Comparison of ENCODE assay signal across 8 cellular contexts in the genomic region with DNA sequence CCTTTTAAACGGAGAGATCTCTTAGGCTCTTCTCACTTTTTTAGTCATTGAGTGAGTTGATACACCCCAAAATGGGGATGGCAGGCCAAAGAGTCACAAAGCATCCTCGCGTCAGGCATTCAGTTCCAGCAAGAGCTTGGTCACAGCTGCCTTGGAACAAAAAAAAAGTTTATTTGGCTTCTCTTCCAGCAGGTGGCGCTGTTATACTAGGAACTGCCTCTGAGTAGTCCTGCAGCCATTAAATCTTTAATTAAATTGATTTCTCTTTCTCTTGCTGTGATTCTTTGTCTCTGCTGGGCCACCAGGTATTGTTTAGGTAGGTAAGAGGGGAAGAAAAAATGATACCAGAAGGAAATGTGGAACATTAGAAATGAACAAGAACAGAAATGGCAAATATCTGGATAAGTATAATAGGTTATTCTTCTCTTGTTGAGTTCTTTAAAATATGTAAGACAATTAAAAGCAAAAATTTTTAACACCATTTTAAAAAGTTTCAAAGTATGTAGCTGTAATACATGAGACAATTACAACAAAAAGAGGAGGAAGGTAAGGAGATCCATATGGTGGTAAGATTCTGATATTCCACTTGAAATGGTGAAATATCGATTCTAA.
A peak's percentile ranks its signal among the peaks of the same experiment; 100 is the strongest.
DNase-seq lines count a peak whose midpoint lies in the region; ATAC-seq and TF ChIP-seq lines count a peak whose summit lies in the region.

No MANE protein-coding gene starts in this region.

- WGBS in right lobe of liver (ENCODE audit: insufficient coverage, low coverage, low lambda C conversion rate, missing lambda C conversion rate): 19% methylated on average over 5 of the region's 5 CpGs

- no peaks in the 10 kb centered on the region; the same call in 1 of the 2 replicates for H3K27me3 Mint-ChIP-seq in WTC11 (ENCODE audit: low read depth)

- peaks cover 50% of the 10 kb centered on the region for H3K9me3 Mint-ChIP-seq in WTC11

- H3K4me3 Mint-ChIP-seq in WTC11: no peak overlapping the region

- H3K36me3 Mint-ChIP-seq in WTC11: peaks cover 47% of the 10 kb centered on the region

- H3K27ac Mint-ChIP-seq in WTC11: no peak overlapping the region

- intact Hi-C loops in right lobe of liver (cut with DNase I): loop anchor here in 1 of 2 donors (5.0 kb wide), 1 partner anchor 191 kb away; no protein-coding TSS in a partner anchor

- ATAC-seq in HG02884 (IDR thresholded peaks at IDR 0.05; ENCODE audit: unreplicated experiment) (peak; percentile 65), WTC11 (peak; percentile 85), right lobe of liver (peak; percentile 72 to 85 (median 80)), HG02759 (IDR thresholded peaks at IDR 0.05; ENCODE audit: unreplicated experiment) (no peak)

- peaks cover 26% of the 10 kb centered on the region for H3K4me1 Mint-ChIP-seq in WTC11

- POLR2A ChIA-PET in WTC11 (lab: Charles Lee): interaction anchor here (1.0 to 1.2 kb wide), 2 partner anchors 194 to 216 kb away, joined by 3 read pairs; partner anchors contain the start of gene RMP24

- DNase-seq in GDM1 (lab: John Stamatoyannopoulos, UW) (peak; percentile 27), NCI-H2196 (lab: John Stamatoyannopoulos, UW; ENCODE audit: unreplicated experiment) (peak; percentile 30), WTC11 (ENCODE audit: low spot score) (peak; percentile 63), coronary artery (ENCODE audit: low spot score) (no peak), right lobe of liver (peak in 1 of 3 donors; percentile 57)
- DNase-seq in stimulated activated CD8-positive, alpha-beta memory T cell treated with anti-CD3 and anti-CD28 coated beads, Interleukin-15, amount 100 ng/mL, for 1 hour (ENCODE audit: low read depth): peak; percentile 23

- no peak overlapping the region for H3K4me3 ChIP-seq in coronary artery
- H3K4me3 ChIP-seq in right lobe of liver: no peak overlapping the region

- CTCF ChIA-PET in WTC11 (lab: Charles Lee): interaction anchor here (0.6 to 2.8 kb wide), 38 partner anchors 11 to 373 kb away, joined by 3 to 28 read pairs (median 4); partner anchors contain the start of genes ELP2, RMP24 and SLC39A6

- no peaks in the 10 kb centered on the region for H3K27me3 ChIP-seq in right lobe of liver

- H3K36me3 ChIP-seq in right lobe of liver: no peaks in the 10 kb centered on the region

- TF ChIP-seq CTCF in WTC11 (IDR thresholded peaks at IDR 0.05): peak; percentile 76; the same call in 1 of the 2 replicates
- peak; percentile 84 for TF ChIP-seq CTCF in coronary artery (IDR thresholded peaks at IDR 0.05)
- TF ChIP-seq CTCF in right lobe of liver (IDR thresholded peaks at IDR 0.05): peak; percentile 72 to 92 (median 78)

- no peak for TF ChIP-seq POLR2A in right lobe of liver (IDR thresholded peaks at IDR 0.05)

- no peak overlapping the region for H3K27ac ChIP-seq in coronary artery
- no peak overlapping the region for H3K27ac ChIP-seq in right lobe of liver

- H3K4me1 ChIP-seq in right lobe of liver: no peaks in the 10 kb centered on the region

- H3K9me3 ChIP-seq in right lobe of liver: no peaks in the 10 kb centered on the region

TF ChIP-seq in WTC11, 78 proteins besides CTCF, POLR2A, EP300 and RAD21:
- TF ChIP-seq IRF2 (CRISPR knock-in tag; IDR thresholded peaks at IDR 0.05; ENCODE audit: borderline replicate concordance, low read depth) (no peak), ETV6 (CRISPR knock-in tag; IDR thresholded peaks at IDR 0.05) (no peak), FOXJ3 (CRISPR knock-in tag; IDR thresholded peaks at IDR 0.05; ENCODE audit: borderline replicate concordance) (no peak), NR1H2 (CRISPR knock-in tag; IDR thresholded peaks at IDR 0.05) (no peak), ZNF121 (CRISPR knock-in tag; IDR thresholded peaks at IDR 0.05) (no peak), ERG (CRISPR knock-in tag; IDR thresholded peaks at IDR 0.05) (no peak), JAZF1 (CRISPR knock-in tag; IDR thresholded peaks at IDR 0.05) (no peak), SMAD3 (CRISPR knock-in tag; IDR thresholded peaks at IDR 0.05; ENCODE audit: borderline replicate concordance) (no peak), NFE2L1 (CRISPR knock-in tag; IDR thresholded peaks at IDR 0.05) (no peak), ZNF416 (CRISPR knock-in tag; IDR thresholded peaks at IDR 0.05) (no peak), TEAD1 (CRISPR knock-in tag; IDR thresholded peaks at IDR 0.05) (no peak)
- TF ChIP-seq, protein P1, sequence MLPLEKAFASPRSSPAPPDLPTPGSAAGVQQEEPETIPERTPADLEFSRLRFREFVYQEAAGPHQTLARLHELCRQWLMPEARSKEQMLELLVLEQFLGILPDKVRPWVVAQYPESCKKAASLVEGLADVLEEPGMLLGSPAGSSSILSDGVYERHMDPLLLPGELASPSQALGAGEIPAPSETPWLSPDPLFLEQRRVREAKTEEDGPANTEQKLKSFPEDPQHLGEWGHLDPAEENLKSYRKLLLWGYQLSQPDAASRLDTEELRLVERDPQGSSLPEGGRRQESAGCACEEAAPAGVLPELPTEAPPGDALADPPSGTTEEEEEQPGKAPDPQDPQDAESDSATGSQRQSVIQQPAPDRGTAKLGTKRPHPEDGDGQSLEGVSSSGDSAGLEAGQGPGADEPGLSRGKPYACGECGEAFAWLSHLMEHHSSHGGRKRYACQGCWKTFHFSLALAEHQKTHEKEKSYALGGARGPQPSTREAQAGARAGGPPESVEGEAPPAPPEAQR (CRISPR knock-in tag; IDR thresholded peaks at IDR 0.05): no peak
- TF ChIP-seq, protein P2, sequence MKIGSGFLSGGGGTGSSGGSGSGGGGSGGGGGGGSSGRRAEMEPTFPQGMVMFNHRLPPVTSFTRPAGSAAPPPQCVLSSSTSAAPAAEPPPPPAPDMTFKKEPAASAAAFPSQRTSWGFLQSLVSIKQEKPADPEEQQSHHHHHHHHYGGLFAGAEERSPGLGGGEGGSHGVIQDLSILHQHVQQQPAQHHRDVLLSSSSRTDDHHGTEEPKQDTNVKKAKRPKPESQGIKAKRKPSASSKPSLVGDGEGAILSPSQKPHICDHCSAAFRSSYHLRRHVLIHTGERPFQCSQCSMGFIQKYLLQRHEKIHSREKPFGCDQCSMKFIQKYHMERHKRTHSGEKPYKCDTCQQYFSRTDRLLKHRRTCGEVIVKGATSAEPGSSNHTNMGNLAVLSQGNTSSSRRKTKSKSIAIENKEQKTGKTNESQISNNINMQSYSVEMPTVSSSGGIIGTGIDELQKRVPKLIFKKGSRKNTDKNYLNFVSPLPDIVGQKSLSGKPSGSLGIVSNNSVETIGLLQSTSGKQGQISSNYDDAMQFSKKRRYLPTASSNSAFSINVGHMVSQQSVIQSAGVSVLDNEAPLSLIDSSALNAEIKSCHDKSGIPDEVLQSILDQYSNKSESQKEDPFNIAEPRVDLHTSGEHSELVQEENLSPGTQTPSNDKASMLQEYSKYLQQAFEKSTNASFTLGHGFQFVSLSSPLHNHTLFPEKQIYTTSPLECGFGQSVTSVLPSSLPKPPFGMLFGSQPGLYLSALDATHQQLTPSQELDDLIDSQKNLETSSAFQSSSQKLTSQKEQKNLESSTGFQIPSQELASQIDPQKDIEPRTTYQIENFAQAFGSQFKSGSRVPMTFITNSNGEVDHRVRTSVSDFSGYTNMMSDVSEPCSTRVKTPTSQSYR (CRISPR knock-in tag; IDR thresholded peaks at IDR 0.05): no peak
- TF ChIP-seq, protein P3, sequence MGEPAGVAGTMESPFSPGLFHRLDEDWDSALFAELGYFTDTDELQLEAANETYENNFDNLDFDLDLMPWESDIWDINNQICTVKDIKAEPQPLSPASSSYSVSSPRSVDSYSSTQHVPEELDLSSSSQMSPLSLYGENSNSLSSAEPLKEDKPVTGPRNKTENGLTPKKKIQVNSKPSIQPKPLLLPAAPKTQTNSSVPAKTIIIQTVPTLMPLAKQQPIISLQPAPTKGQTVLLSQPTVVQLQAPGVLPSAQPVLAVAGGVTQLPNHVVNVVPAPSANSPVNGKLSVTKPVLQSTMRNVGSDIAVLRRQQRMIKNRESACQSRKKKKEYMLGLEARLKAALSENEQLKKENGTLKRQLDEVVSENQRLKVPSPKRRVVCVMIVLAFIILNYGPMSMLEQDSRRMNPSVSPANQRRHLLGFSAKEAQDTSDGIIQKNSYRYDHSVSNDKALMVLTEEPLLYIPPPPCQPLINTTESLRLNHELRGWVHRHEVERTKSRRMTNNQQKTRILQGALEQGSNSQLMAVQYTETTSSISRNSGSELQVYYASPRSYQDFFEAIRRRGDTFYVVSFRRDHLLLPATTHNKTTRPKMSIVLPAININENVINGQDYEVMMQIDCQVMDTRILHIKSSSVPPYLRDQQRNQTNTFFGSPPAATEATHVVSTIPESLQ (CRISPR knock-in tag; IDR thresholded peaks at IDR 0.05): no peak
- TF ChIP-seq, protein P4, sequence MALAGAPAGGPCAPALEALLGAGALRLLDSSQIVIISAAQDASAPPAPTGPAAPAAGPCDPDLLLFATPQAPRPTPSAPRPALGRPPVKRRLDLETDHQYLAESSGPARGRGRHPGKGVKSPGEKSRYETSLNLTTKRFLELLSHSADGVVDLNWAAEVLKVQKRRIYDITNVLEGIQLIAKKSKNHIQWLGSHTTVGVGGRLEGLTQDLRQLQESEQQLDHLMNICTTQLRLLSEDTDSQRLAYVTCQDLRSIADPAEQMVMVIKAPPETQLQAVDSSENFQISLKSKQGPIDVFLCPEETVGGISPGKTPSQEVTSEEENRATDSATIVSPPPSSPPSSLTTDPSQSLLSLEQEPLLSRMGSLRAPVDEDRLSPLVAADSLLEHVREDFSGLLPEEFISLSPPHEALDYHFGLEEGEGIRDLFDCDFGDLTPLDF (CRISPR knock-in tag; IDR thresholded peaks at IDR 0.05): no peak
